Comparison of ENCODE assay signal across 20 cellular contexts in the genomic region with DNA sequence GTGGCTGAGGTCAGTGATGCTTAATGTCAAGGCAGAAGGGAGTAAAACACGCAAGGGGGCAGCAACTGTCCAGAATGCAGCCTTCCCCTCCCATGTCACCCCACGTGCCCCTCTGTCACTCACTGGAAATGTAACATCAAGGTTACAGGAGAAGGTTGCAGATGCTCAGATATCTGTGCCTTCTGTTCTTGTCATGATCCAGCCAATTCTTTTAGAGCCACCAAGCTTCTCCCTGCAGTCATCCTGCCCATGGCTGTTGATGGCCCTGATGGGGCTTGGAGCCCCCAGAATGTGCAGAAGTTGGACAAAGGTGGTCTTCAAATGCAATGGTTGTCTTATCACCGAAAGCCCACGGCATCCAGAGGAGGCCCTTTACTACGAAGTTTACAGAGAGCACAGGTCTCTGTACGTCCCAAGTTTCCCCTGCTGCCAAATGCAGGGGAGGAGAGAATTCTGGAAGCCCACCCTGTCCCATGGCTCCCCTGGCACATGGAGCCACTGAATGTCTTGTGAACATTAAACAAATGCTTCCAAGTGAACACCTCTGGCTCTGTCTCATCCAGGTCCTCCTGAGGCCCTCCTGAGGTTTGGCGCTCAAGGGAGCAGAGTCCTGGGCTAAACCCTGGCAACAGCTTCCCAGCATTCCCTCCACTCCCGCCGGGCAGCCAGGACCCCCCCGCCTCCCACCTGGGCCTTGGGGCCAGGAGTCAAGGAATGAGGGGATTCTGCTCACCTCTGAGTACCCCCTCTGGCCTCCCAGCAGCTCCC. TPM values are rescaled to one million over a fixed set of nuclear protein-coding genes. Genes with fewer than 3 reads are reported as not detected.
A peak's percentile ranks its signal among the peaks of the same experiment; 100 is the strongest.
DNase-seq lines count a peak whose midpoint lies in the region; ATAC-seq and TF ChIP-seq lines count a peak whose summit lies in the region.
"Had no signal": no experiment of that assay in that cellular context is flagged by ENCODE, and none has a peak within 500 bp of the region (broad histone marks: within the 10 kb centered on the region; RNA-seq: fewer than 3 reads in every experiment).

No MANE protein-coding gene starts in this region.

- no peak for ATAC-seq in sciatic nerve
- ATAC-seq: effector memory CD8-positive, alpha-beta T cell; heart right ventricle had no signal

- no peak overlapping the region for H3K27ac Mint-ChIP-seq in MCF 10A (ENCODE audit: low read depth, unreplicated experiment)
- H3K27ac Mint-ChIP-seq: T-helper 2 cell treated with Interferon-gamma antibody and Interleukin-4, amounts not matched to agents 5 μg/mL and 100 μg/mL, for 36 hours had no signal

- H3K27me3 Mint-ChIP-seq in MCF 10A (ENCODE audit: insufficient read depth, unreplicated experiment): no peaks in the 10 kb centered on the region

- H3K4me1 ChIP-seq in HEK293 (ENCODE audit: control insufficient read depth, insufficient read depth, low read length): no peaks in the 10 kb centered on the region

- no peaks in the 10 kb centered on the region for H3K36me3 ChIP-seq in HEK293 (ENCODE audit: control insufficient read depth in 2 of 2, insufficient read depth in 1 of 2, low read length in 2 of 2)
- H3K36me3 ChIP-seq: heart right ventricle had no signal

- DNase-seq in activated T-cell treated with anti-CD3 and anti-CD28 coated beads, Interleukin-2, amount 50 U/mL, for 48 hours: peak; percentile 14 to 15
- DNase-seq in activated T-cell treated with anti-CD3 and anti-CD28 coated beads for 4 hours (no peak), coronary artery (ENCODE audit: low spot score) (peak; percentile 45), sciatic nerve (ENCODE audit: low spot score) (peak; percentile 23), foreskin fibroblast (no peak), MCF 10A (ENCODE audit: unreplicated experiment) (no peak)
- no peak for DNase-seq in activated CD4-positive, alpha-beta T cell treated with anti-CD3 and anti-CD28 coated beads, Interleukin-2, amount 50 U/mL, for 1 hour
- DNase-seq: ACHN; CD4-positive, alpha-beta memory T cell; effector memory CD8-positive, alpha-beta T cell; EL; heart right ventricle; mesendoderm; NCI-H1930; NCI-H510A; retina; SIG-M5 had no signal

- BruUV-seq in MCF 10A (replicated peaks; lab: Mats Ljungman, UMichigan): no TSS peak

- peaks cover 17% of the 10 kb centered on the region for H3K4me1 Mint-ChIP-seq in MCF 10A (ENCODE audit: insufficient read depth, unreplicated experiment)

- no peaks in the 10 kb centered on the region for H3K36me3 Mint-ChIP-seq in MCF 10A (ENCODE audit: insufficient read depth, unreplicated experiment)
- H3K36me3 Mint-ChIP-seq: CD4-positive, alpha-beta memory T cell had no signal

- TF ChIP-seq CTCF in HEK293 (tag by site-specific recombination; IDR thresholded peaks at IDR 0.05) (no peak), coronary artery (IDR thresholded peaks at IDR 0.05) (no peak), foreskin fibroblast (IDR thresholded peaks at IDR 0.05; ENCODE audit: low read depth, low read length) (no peak), MCF 10A (IDR thresholded peaks at IDR 0.05; ENCODE audit: unreplicated experiment) (no peak)

- H3K27ac ChIP-seq in HEK293 (ENCODE audit: extremely low read depth, low read depth, low read length) (no peak overlapping the region), coronary artery (no peak overlapping the region)
- H3K27ac ChIP-seq: heart right ventricle had no signal

- POLR2A ChIA-PET in HEK293 (lab: Yijun Ruan, JAX) (no interaction called here), MCF 10A (lab: Yijun Ruan, JAX) (no interaction called here)

- intact Hi-C loops in sciatic nerve (cut with DNase I) (no loop called here), MCF 10A (cut with micrococcal nuclease) (no loop called here)

- no peak overlapping the region for H3K4me3 Mint-ChIP-seq in MCF 10A (ENCODE audit: unreplicated experiment)
- H3K4me3 Mint-ChIP-seq: effector memory CD8-positive, alpha-beta T cell; T-helper 2 cell treated with Interferon-gamma antibody and Interleukin-4, amounts not matched to agents 5 μg/mL and 100 μg/mL, for 36 hours had no signal

- no peak overlapping the region for H3K4me3 ChIP-seq in HEK293 (ENCODE audit: low read depth, low read length)
- no peak overlapping the region for H3K4me3 ChIP-seq in coronary artery
- H3K4me3 ChIP-seq in foreskin fibroblast (ENCODE audit: low read depth in 1 of 2, low read length in 2 of 2): no peak overlapping the region
- H3K4me3 ChIP-seq: heart right ventricle had no signal

- no peaks in the 10 kb centered on the region for H3K9me3 ChIP-seq in HEK293 (ENCODE audit: control insufficient read depth, insufficient read depth, low read depth, low read length)
- H3K9me3 ChIP-seq: heart right ventricle had no signal

- CTCF ChIA-PET in HEK293 (lab: Yijun Ruan, JAX): interaction anchor here (0.5 to 1.4 kb wide), 2 partner anchors 58 to 128 kb away, joined by 3 to 4 read pairs; no protein-coding TSS in a partner anchor
- CTCF ChIA-PET in MCF 10A (lab: Yijun Ruan, JAX): no interaction called here

- H3K9me3 Mint-ChIP-seq in MCF 10A (ENCODE audit: unreplicated experiment): no peaks in the 10 kb centered on the region
- H3K9me3 Mint-ChIP-seq: CD4-positive, alpha-beta memory T cell; effector memory CD8-positive, alpha-beta T cell; T-helper 2 cell treated with Interferon-gamma antibody and Interleukin-4, amounts not matched to agents 5 μg/mL and 100 μg/mL, for 36 hours had no signal

TF ChIP-seq in HEK293, 187 proteins besides CTCF, POLR2A, EP300 and RAD21:
- peak; percentile 82; the same call in 1 of the 2 replicates for TF ChIP-seq ZNF677 (tag by site-specific recombination; IDR thresholded peaks at IDR 0.05)
- TF ChIP-seq ZBTB20 (tag by site-specific recombination; IDR thresholded peaks at IDR 0.05): peak; percentile 58; the same call in 1 of the 2 replicates
- TF ChIP-seq ZNF621 (tag by site-specific recombination; IDR thresholded peaks at IDR 0.05): no peak
- no peak for TF ChIP-seq IKZF3 (tag by site-specific recombination; IDR thresholded peaks at IDR 0.05)

RNA-seq across cellular contexts. Expression of a gene that starts 4.5 kb away (rescaled TPM):
- total RNA-seq in sciatic nerve (0.18 TPM), MCF 10A (2022) (not detected in 2 replicates)
- total RNA-seq: fibroblast of lung had no signal

Comparison
In these comparisons a context has a peak if more than half of its experiments do, and no peak if none do; other contexts are left out.
1. DNase-seq: peak in activated T-cell treated with anti-CD3 and anti-CD28 coated beads, Interleukin-2, amount 50 U/mL, for 48 hours (2 of 2), coronary artery (single experiment) and sciatic nerve (single experiment); none in activated T-cell treated with anti-CD3 and anti-CD28 coated beads for 4 hours (single experiment), foreskin fibroblast (0 of 2), activated CD4-positive, alpha-beta T cell treated with anti-CD3 and anti-CD28 coated beads, Interleukin-2, amount 50 U/mL, for 1 hour (single experiment) and MCF 10A (single experiment).